In genomic region chr3:32684800-32685603, GRCh38 we compare ENCODE assay signal across 1 cellular context.
TF ChIP-seq lines count a peak whose summit lies in the region.

TSS of gene CNOT10 (plus strand) at chr3:32685188. CDS start at chr3:32685461, 273 bp downstream.

TF ChIP-seq in K562, 482 proteins besides CTCF, POLR2A, EP300 and RAD21 (continued from another document and continues in another):
- TF ChIP-seq PATZ1 (CRISPR knock-in tag; IDR thresholded peaks at IDR 0.05; ENCODE audit: borderline replicate concordance): no peak
- TF ChIP-seq CHCHD3 (CRISPR knock-in tag; IDR thresholded peaks at IDR 0.05): no peak
- TF ChIP-seq RERE (CRISPR knock-in tag; IDR thresholded peaks at IDR 0.05; ENCODE audit: borderline replicate concordance): no peak
- TF ChIP-seq ETV5 (CRISPR knock-in tag; IDR thresholded peaks at IDR 0.05; ENCODE audit: low read depth): peak; percentile 88
- TF ChIP-seq RBM22 (IDR thresholded peaks at IDR 0.05; ENCODE audit: low read depth, low read length, poor library complexity, severe bottlenecking): no peak
- TF ChIP-seq E4F1 (CRISPR knock-in tag; IDR thresholded peaks at IDR 0.05; ENCODE audit: borderline replicate concordance): no peak
- TF ChIP-seq TAF15 (IDR thresholded peaks at IDR 0.05; ENCODE audit: low read depth, low read length): no peak
- 0 out of 2 replicates have a peak, but pooled peaks have one; percentile 32 for TF ChIP-seq THAP12 (CRISPR knock-in tag; IDR thresholded peaks at IDR 0.05)
- peak; percentile 88 for TF ChIP-seq JUND (IDR thresholded peaks at IDR 0.05; ENCODE audit: borderline replicate concordance, low read depth, low read length)
- TF ChIP-seq JUND (tag; IDR thresholded peaks at IDR 0.05; ENCODE audit: borderline replicate concordance, low read depth, low read length): peak; percentile 57; the same call in 1 of the 3 replicates
- TF ChIP-seq ARID3A (IDR thresholded peaks at IDR 0.05; ENCODE audit: borderline replicate concordance, low read depth, low read length): 0 out of 2 replicates have a peak, but pooled peaks have one; percentile 24
- 0 out of 2 replicates have a peak, but pooled peaks have one; percentile 34 for TF ChIP-seq ZNF444 (CRISPR knock-in tag; IDR thresholded peaks at IDR 0.05)
- peak; percentile 86 for TF ChIP-seq ZFP91 (CRISPR knock-in tag; IDR thresholded peaks at IDR 0.05)
- TF ChIP-seq RBM25 (IDR thresholded peaks at IDR 0.05; ENCODE audit: low read depth, low read length, severe bottlenecking): no peak
- 0 out of 2 replicates have a peak, but pooled peaks have one; percentile 4 for TF ChIP-seq ELF4 (CRISPR knock-in tag; IDR thresholded peaks at IDR 0.05)
- peak; percentile 85 for TF ChIP-seq POLR2AphosphoS5 (IDR thresholded peaks at IDR 0.05; ENCODE audit: control insufficient read depth, insufficient read depth, low read depth, low read length)
- no peak for TF ChIP-seq CREB3 (tag; conservative IDR thresholded peaks at IDR 0.05; ENCODE audit: low read depth)
- TF ChIP-seq ZBTB33 (CRISPR knock-in tag; IDR thresholded peaks at IDR 0.05): peak; percentile 76
- peak; percentile 73 for TF ChIP-seq POLR2B (IDR thresholded peaks at IDR 0.05; ENCODE audit: low read depth, partially characterized antibody)
- no peak for TF ChIP-seq RBM34 (IDR thresholded peaks at IDR 0.05; ENCODE audit: borderline replicate concordance, insufficient read depth, low read length)
- no peak for TF ChIP-seq CCAR2 (IDR thresholded peaks at IDR 0.05; ENCODE audit: low read depth, low read length)
- TF ChIP-seq CAMTA2 (CRISPR knock-in tag; conservative IDR thresholded peaks at IDR 0.05): no peak; the same call in 1 of the 2 replicates
- no peak for TF ChIP-seq BRCA1 (IDR thresholded peaks at IDR 0.05)
- TF ChIP-seq BRCA1 (CRISPR knock-in tag; IDR thresholded peaks at IDR 0.05): no peak
- TF ChIP-seq ZNF121 (CRISPR knock-in tag; conservative IDR thresholded peaks at IDR 0.05): no peak
- TF ChIP-seq ATF4 (CRISPR knock-in tag; IDR thresholded peaks at IDR 0.05): 0 out of 2 replicates have a peak, but pooled peaks have one; percentile 40
- no peak; the same call in 1 of the 2 replicates for TF ChIP-seq ZNF696 (CRISPR knock-in tag; conservative IDR thresholded peaks at IDR 0.05)
- no peak for TF ChIP-seq GTF3C2 (IDR thresholded peaks at IDR 0.05; ENCODE audit: borderline replicate concordance, extremely low read depth, insufficient read length)
- no peak for TF ChIP-seq ZNF175 (CRISPR knock-in tag; IDR thresholded peaks at IDR 0.05; ENCODE audit: low read depth)
- no peak; the same call in 1 of the 2 replicates for TF ChIP-seq ARID1B (IDR thresholded peaks at IDR 0.05)
